In the genomic region with DNA sequence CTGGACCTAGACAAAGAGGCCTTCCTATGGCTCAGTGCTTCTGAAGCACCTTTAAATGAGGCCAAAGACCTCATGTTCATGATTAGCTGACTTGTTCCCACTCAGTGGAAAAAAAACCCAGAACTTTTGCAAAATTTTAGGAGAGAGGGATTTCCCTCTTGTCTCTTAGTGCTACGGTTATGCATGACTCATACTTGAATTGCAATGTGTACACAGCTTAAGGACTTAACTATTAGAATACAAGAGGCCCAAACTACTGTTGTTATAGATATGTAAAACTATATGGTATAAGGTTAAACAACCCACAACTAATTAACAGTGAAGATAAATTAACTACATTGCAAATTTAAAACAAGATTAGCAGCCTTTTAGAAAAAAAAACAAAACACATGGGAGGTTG, we compare ENCODE assay signal across 26 cellular contexts. TPM values are rescaled to one million over a fixed set of nuclear protein-coding genes. Genes with fewer than 3 reads are reported as not detected.
DNase-seq lines count a peak whose midpoint lies in the region; ATAC-seq, FAIRE-seq and TF ChIP-seq lines count a peak whose summit lies in the region.
"Had no signal": no experiment of that assay in that cellular context is flagged by ENCODE, and none has a peak within 500 bp of the region (broad histone marks: within the 10 kb centered on the region; RNA-seq: fewer than 3 reads in every experiment).

No MANE protein-coding gene starts in this region.

- DNase-seq in activated CD4-positive, alpha-beta T cell treated with anti-CD3 and anti-CD28 coated beads, Interleukin-2, amount 10 ng/mL, durations not matched to agents 24 days and 14 days, result no peak
- DNase-seq in activated CD4-positive, alpha-beta T cell treated with anti-CD3 and anti-CD28 coated beads for 1 hour, result no peak
- DNase-seq in IMR-90 (peak; percentile 11), bronchial epithelial cell (ENCODE audit: low read depth) (peak; percentile 51), renal cortical epithelial cell (ENCODE audit: low read depth) (peak; percentile 64), H7 (no peak), NOMO-1 treated with dmso at 0.1 percent for 144 hours (lab: John Stamatoyannopoulos, UW; ENCODE audit: unreplicated experiment) (no peak), sciatic nerve (ENCODE audit: low spot score) (no peak)
- DNase-seq: cerebellar nuclear complex; foreskin melanocyte; left ventricle myocardium superior; midbrain; natural killer cell; NCI-H2171; NCI-H524 treated with DMSO at 0.1 percent for 48 hours; ovary; spleen; stimulated activated CD4-positive, alpha-beta T cell treated with anti-CD3 and anti-CD28 coated beads, Interleukin-4, amount 100 ng/mL, for 1 hour; stimulated activated naive B cell treated with anti-CD40 and anti-IgM and Interleukin-4, amounts not matched to agents 10 μg/mL and 1 μg/mL and 100 μg/mL, for 72 hours; T-helper 1 cell; testis had no signal

- no peak overlapping the region for H4K8ac ChIP-seq in IMR-90 (ENCODE audit: low read depth in 2 of 2, low read length in 2 of 2)

- no peaks in the 10 kb centered on the region for H3K9me3 Mint-ChIP-seq in activated CD4-positive, alpha-beta T cell treated with anti-CD3 and anti-CD28 coated beads, Interleukin-2, amount 10 ng/mL, durations not matched to agents 24 days and 14 days
- H3K9me3 Mint-ChIP-seq: activated naive CD4-positive, alpha-beta T cell treated with anti-CD3 and anti-CD28 coated beads, Interleukin-2, amount 50 U/mL, for 24 hours; activated T-helper 1 cell treated with anti-CD3 and anti-CD28 coated beads, Interleukin-12 subunit alpha, Interleukin-12 subunit beta, Interleukin-2, Interleukin-4 antibody, amounts not matched to agents 30 ng/mL and 10 ng/mL and 1 ng/mL, durations not matched to agents 14 hours and 24 hours and 36 hours; natural killer cell; stimulated activated naive B cell treated with anti-CD40 and anti-IgM and Interleukin-4, amounts not matched to agents 10 μg/mL and 1 μg/mL and 100 μg/mL, for 72 hours had no signal

- dilution Hi-C loops in IMR-90 (cut with HindIII; ENCODE audit: low sequenced_read_pairs, unreplicated experiment), result no loop called here

- H3K23ac ChIP-seq in IMR-90 (ENCODE audit: low read depth, low read length), result no peak overlapping the region

- H2AK5ac ChIP-seq in IMR-90 (ENCODE audit: low read depth, low read length), result no peak overlapping the region

- no peak overlapping the region for H3K4me2 ChIP-seq in IMR-90 (ENCODE audit: low read depth, low read length)
- H3K4me2 ChIP-seq: hepatocyte had no signal

- H3K27me3 ChIP-seq in IMR-90 (ENCODE audit: control insufficient read depth, insufficient read depth, low read length) (peaks cover 23% of the 10 kb centered on the region), bronchial epithelial cell (ENCODE audit: control insufficient read depth, insufficient read depth, low read length) (peaks cover 7% of the 10 kb centered on the region), H7 (ENCODE audit: control insufficient read depth, insufficient read depth, low read length) (peaks cover 2% of the 10 kb centered on the region; the same call in 1 of the 2 replicates)
- H3K27me3 ChIP-seq: BLaER1, hepatocyte, ovary, spleen, testis, vagina had no signal

- no peak overlapping the region for H2BK15ac ChIP-seq in IMR-90 (ENCODE audit: low read depth, low read length)

- no peak overlapping the region for H4K5ac ChIP-seq in IMR-90 (ENCODE audit: low read depth, low read length)

- no CpG with 5 or more reads among the region's 1 CpG for WGBS in IMR-90 (ENCODE audit: extremely low coverage in 2 of 2, insufficient read length in 1 of 2), 2 experiments

- H3K36me3 Mint-ChIP-seq in activated CD4-positive, alpha-beta T cell treated with anti-CD3 and anti-CD28 coated beads, Interleukin-2, amount 10 ng/mL, durations not matched to agents 24 days and 14 days (ENCODE audit: low read depth), result no peaks in the 10 kb centered on the region
- H3K36me3 Mint-ChIP-seq: natural killer cell had no signal

- H3K4me3 ChIP-seq in IMR-90 (ENCODE audit: insufficient read depth, low read depth, low read length), result no peak overlapping the region
- H3K4me3 ChIP-seq in bronchial epithelial cell (ENCODE audit: low read depth, low read length), result no peak overlapping the region
- no peak overlapping the region for H3K4me3 ChIP-seq in H7 (ENCODE audit: insufficient read depth, low read depth, low read length)
- H3K4me3 ChIP-seq: BLaER1, hepatocyte, ovary, spleen, testis, vagina had no signal

- no peak for TF ChIP-seq POLR2A in IMR-90 (IDR thresholded peaks at IDR 0.05; ENCODE audit: low read depth, low read length)

- in situ Hi-C loops in IMR-90 (cut with MboI; ENCODE audit: low sequenced_read_pairs), result no loop called here

- H3K27me3 Mint-ChIP-seq in activated CD4-positive, alpha-beta T cell treated with anti-CD3 and anti-CD28 coated beads, Interleukin-2, amount 10 ng/mL, durations not matched to agents 24 days and 14 days, result peaks cover 14% of the 10 kb centered on the region
- H3K27me3 Mint-ChIP-seq: activated naive CD4-positive, alpha-beta T cell treated with anti-CD3 and anti-CD28 coated beads, Interleukin-2, amount 50 U/mL, for 24 hours had no signal

- no peak overlapping the region for H3K18ac ChIP-seq in IMR-90 (ENCODE audit: low read depth, low read length)

- peak overlapping the region; percentile 21 for H3K27ac Mint-ChIP-seq in activated CD4-positive, alpha-beta T cell treated with anti-CD3 and anti-CD28 coated beads, Interleukin-2, amount 10 ng/mL, durations not matched to agents 24 days and 14 days
- H3K27ac Mint-ChIP-seq: activated naive CD4-positive, alpha-beta T cell treated with anti-CD3 and anti-CD28 coated beads, Interleukin-2, amount 50 U/mL, for 24 hours; activated T-helper 1 cell treated with anti-CD3 and anti-CD28 coated beads, Interleukin-12 subunit alpha, Interleukin-12 subunit beta, Interleukin-2, Interleukin-4 antibody, amounts not matched to agents 30 ng/mL and 10 ng/mL and 1 ng/mL, durations not matched to agents 14 hours and 24 hours and 36 hours; natural killer cell; stimulated activated naive B cell treated with anti-CD40 and anti-IgM and Interleukin-4, amounts not matched to agents 10 μg/mL and 1 μg/mL and 100 μg/mL, for 72 hours had no signal

- no peak overlapping the region for H2BK120ac ChIP-seq in IMR-90 (ENCODE audit: low read depth, low read length)

- H3K9me3 ChIP-seq in IMR-90 (ENCODE audit: control insufficient read depth, insufficient read depth, low read length), result no peaks in the 10 kb centered on the region
- H3K9me3 ChIP-seq: BLaER1, ovary, spleen, testis, vagina had no signal

- H2AFZ ChIP-seq in IMR-90 (replicated peaks; ENCODE audit: low read length, poor library complexity), result no peak overlapping the region
- H2AFZ ChIP-seq: hepatocyte had no signal

- H3K14ac ChIP-seq in IMR-90 (replicated peaks; ENCODE audit: low read depth, low read length), result no peak overlapping the region

- peaks cover 27% of the 10 kb centered on the region for H3K4me1 Mint-ChIP-seq in activated CD4-positive, alpha-beta T cell treated with anti-CD3 and anti-CD28 coated beads, Interleukin-2, amount 10 ng/mL, durations not matched to agents 24 days and 14 days
- H3K4me1 Mint-ChIP-seq: activated naive CD4-positive, alpha-beta T cell treated with anti-CD3 and anti-CD28 coated beads, Interleukin-2, amount 50 U/mL, for 24 hours; natural killer cell had no signal

- POLR2A ChIA-PET in IMR-90 (lab: Charles Lee; ENCODE audit: unreplicated experiment), result no interaction called here

- no peak overlapping the region for H3K4me3 Mint-ChIP-seq in activated CD4-positive, alpha-beta T cell treated with anti-CD3 and anti-CD28 coated beads, Interleukin-2, amount 10 ng/mL, durations not matched to agents 24 days and 14 days
- H3K4me3 Mint-ChIP-seq: activated naive CD4-positive, alpha-beta T cell treated with anti-CD3 and anti-CD28 coated beads, Interleukin-2, amount 50 U/mL, for 24 hours; activated T-helper 1 cell treated with anti-CD3 and anti-CD28 coated beads, Interleukin-12 subunit alpha, Interleukin-12 subunit beta, Interleukin-2, Interleukin-4 antibody, amounts not matched to agents 30 ng/mL and 10 ng/mL and 1 ng/mL, durations not matched to agents 14 hours and 24 hours and 36 hours; natural killer cell; stimulated activated naive B cell treated with anti-CD40 and anti-IgM and Interleukin-4, amounts not matched to agents 10 μg/mL and 1 μg/mL and 100 μg/mL, for 72 hours had no signal

- H3K79me1 ChIP-seq in IMR-90 (ENCODE audit: low read depth in 1 of 2, low read length in 2 of 2), result no peaks in the 10 kb centered on the region

- intact Hi-C loops in activated CD4-positive, alpha-beta T cell treated with anti-CD3 and anti-CD28 coated beads, Interleukin-2, amount 10 ng/mL, durations not matched to agents 24 days and 14 days (cut with micrococcal nuclease), result no loop called here
- intact Hi-C loops in IMR-90 (cut with micrococcal nuclease), result no loop called here
- intact Hi-C loops in sciatic nerve (cut with DNase I), result no loop called here

- H2BK5ac ChIP-seq in IMR-90 (ENCODE audit: low read depth, low read length, poor library complexity, severe bottlenecking), result no peak overlapping the region

- H3K36me3 ChIP-seq in IMR-90 (ENCODE audit: control insufficient read depth, insufficient read depth, low read length) (no peaks in the 10 kb centered on the region), bronchial epithelial cell (ENCODE audit: control insufficient read depth, insufficient read depth, low read length) (no peaks in the 10 kb centered on the region), H7 (replicated peaks; ENCODE audit: control insufficient read depth, insufficient read depth, low read length) (no peaks in the 10 kb centered on the region)
- H3K36me3 ChIP-seq: BLaER1, ovary, spleen, vagina had no signal

- peak; percentile 57 for ATAC-seq in IMR-90 (ENCODE audit: low read depth)
- no peak for ATAC-seq in sciatic nerve
- ATAC-seq: left ventricle myocardium superior, natural killer cell had no signal

- no peak overlapping the region for H4K91ac ChIP-seq in IMR-90 (ENCODE audit: insufficient read depth, low read depth, low read length)

- H3K4me1 ChIP-seq in IMR-90 (ENCODE audit: control insufficient read depth, insufficient read depth, low read length), result no peaks in the 10 kb centered on the region
- H3K4me1 ChIP-seq: BLaER1, spleen, testis, vagina had no signal

- CTCF ChIA-PET in IMR-90 (lab: Yijun Ruan, JAX), result no interaction called here

- FAIRE-seq in bronchial epithelial cell (lab: Jason Lieb, UNC), result no peak

- no TSS peak for BruUV-seq in IMR-90 (replicated peaks; lab: Mats Ljungman, UMichigan)

- H3K27ac ChIP-seq in IMR-90 (ENCODE audit: insufficient read depth, low read length), result no peak overlapping the region
- H3K27ac ChIP-seq: BLaER1, hepatocyte, ovary, spleen, testis, vagina had no signal

- H2AK9ac ChIP-seq in IMR-90 (replicated peaks; ENCODE audit: low read depth, low read length, poor library complexity), result no peak overlapping the region

- no peaks in the 10 kb centered on the region for H4K20me1 ChIP-seq in IMR-90 (ENCODE audit: insufficient read depth, low read length)
- H4K20me1 ChIP-seq: BLaER1 had no signal

- TF ChIP-seq CTCF in IMR-90 (conservative IDR thresholded peaks at IDR 0.05; ENCODE audit: low read depth, low read length), result no peak
- TF ChIP-seq CTCF in bronchial epithelial cell (IDR thresholded peaks at IDR 0.05; ENCODE audit: insufficient read depth, low read length, severe bottlenecking), result no peak

- no peak overlapping the region for H2BK20ac ChIP-seq in IMR-90 (ENCODE audit: low read depth, low read length)

- H3K4ac ChIP-seq in IMR-90 (ENCODE audit: low read depth, low read length), result no peak overlapping the region

- no peak for TF ChIP-seq RAD21 in IMR-90 (IDR thresholded peaks at IDR 0.05; ENCODE audit: low read length)

- no peaks in the 10 kb centered on the region for H3K9me1 ChIP-seq in IMR-90 (ENCODE audit: insufficient read depth, low read length)

- no peak overlapping the region for H3K9ac ChIP-seq in IMR-90 (ENCODE audit: low read depth, low read length)
- H3K9ac ChIP-seq: BLaER1 had no signal

- H3K56ac ChIP-seq in IMR-90 (ENCODE audit: extremely low read depth, insufficient read depth, low read length), result no peak overlapping the region

RNA-seq across cellular contexts. Expression of gene HLA-A, which starts 32.3 kb away (rescaled TPM):
- total RNA-seq in activated CD4-positive, alpha-beta T cell treated with anti-CD3 and anti-CD28 coated beads, Interleukin-2, amount 10 ng/mL, durations not matched to agents 24 days and 14 days, result 1,449 and 1,452 TPM in 2 replicates
- total RNA-seq in IMR-90 (2012; rRNA removed) (76.4 and 94.5 TPM in 2 replicates), bronchial epithelial cell (268 and 707 TPM in 2 replicates), renal cortical epithelial cell (611 and 802 TPM in 2 replicates), sciatic nerve (405 TPM)
- polyA plus RNA-seq in IMR-90 (2012; rRNA removed), result 218 and 239 TPM in 2 replicates
- polyA plus RNA-seq in IMR-90 (2012; cell fraction: cytosol; rRNA removed), result 418 and 434 TPM in 2 replicates
- 176 and 182 TPM in 2 replicates for polyA plus RNA-seq in IMR-90 (2012; cell fraction: nucleus; rRNA removed; ENCODE audit: low replicate concordance)
- 55.5 and 73.8 TPM in 2 replicates for total RNA-seq in H7 (2014; rRNA removed; shearing (Covaris generic))

Comparison
In these comparisons a context has a peak if more than half of its experiments do, and no peak if none do; other contexts are left out.
1. DNase-seq: peak in IMR-90 (single experiment), bronchial epithelial cell (single experiment) and renal cortical epithelial cell (single experiment); none in activated CD4-positive, alpha-beta T cell treated with anti-CD3 and anti-CD28 coated beads, Interleukin-2, amount 10 ng/mL, durations not matched to agents 24 days and 14 days (single experiment), activated CD4-positive, alpha-beta T cell treated with anti-CD3 and anti-CD28 coated beads for 1 hour (single experiment), H7 (single experiment), NOMO-1 treated with dmso at 0.1 percent for 144 hours (single experiment) and sciatic nerve (single experiment).